ENCODE assay signal across 9 cellular contexts in the genomic region with DNA sequence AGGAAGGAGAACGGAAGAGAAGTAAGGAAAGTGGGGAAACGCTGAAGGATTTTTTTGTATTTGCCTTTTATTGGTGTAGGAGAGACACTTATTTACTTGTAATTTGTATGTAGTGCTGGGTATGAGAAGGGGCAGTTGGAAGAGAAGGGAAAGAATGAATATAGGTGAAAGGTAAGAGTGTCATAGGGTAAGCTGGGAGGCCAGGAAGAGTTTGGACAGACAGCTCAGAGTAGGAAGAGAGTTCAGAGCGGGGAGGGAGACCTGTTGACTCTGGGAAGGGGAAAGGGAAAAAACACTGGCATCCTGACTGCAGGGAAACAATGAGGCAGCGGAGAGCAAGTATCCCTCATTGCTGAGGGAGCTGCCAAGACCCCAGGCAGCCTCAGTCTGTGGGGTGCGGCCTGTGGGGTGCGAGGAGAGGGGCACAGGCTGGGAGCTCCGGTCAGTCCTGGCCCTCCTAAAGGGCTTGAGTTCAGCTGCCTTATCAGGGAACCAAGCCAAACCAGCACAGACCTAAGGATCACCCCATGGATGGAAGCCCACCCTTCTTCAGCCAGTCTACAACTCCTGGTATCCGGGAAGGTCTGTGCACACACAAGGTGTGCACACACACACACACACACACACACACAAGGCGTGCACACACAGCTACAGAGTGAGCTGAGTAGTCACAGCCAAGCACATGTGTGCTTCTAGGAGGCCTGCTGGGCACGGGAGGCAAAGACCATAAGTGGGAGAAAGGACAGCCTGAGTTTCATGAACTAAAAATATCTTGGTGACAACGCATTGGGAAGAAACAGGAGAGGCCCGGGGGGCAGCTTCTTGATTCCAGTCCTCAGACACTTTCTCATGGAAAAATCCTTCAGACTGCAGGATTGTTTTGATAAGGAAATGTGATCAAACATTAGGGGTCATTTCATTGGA. TPM values are rescaled to one million over a fixed set of nuclear protein-coding genes. Genes with fewer than 3 reads are reported as not detected.
DNase-seq lines count a peak whose midpoint lies in the region; ATAC-seq, FAIRE-seq and TF ChIP-seq lines count a peak whose summit lies in the region.
"Had no signal": no experiment of that assay in that cellular context is flagged by ENCODE, and none has a peak within 500 bp of the region (broad histone marks: within the 10 kb centered on the region; RNA-seq: fewer than 3 reads in every experiment).

No MANE protein-coding gene starts in this region.

- POLR2A ChIA-PET in K562 (lab: Yijun Ruan, JAX) = interaction anchor here (0.6 to 1.2 kb wide), 3 partner anchors 27 to 199 kb away, joined by 3 to 4 read pairs (median 3); no protein-coding TSS in a partner anchor

- no peak for FAIRE-seq in K562 (lab: Jason Lieb, UNC)
- FAIRE-seq in keratinocyte (lab: Jason Lieb, UNC) = no peak

- H3K4me2 ChIP-seq in K562 (ENCODE audit: insufficient read depth, low read length) (no peak overlapping the region), keratinocyte (ENCODE audit: control insufficient read depth, extremely low read depth, insufficient read depth, low read depth, low read length) (peak overlapping the region; percentile 97)

- H3K9ac ChIP-seq in K562 (ENCODE audit: insufficient read depth in 1 of 2, low read depth in 2 of 2, low read length in 2 of 2) = peak overlapping the region; percentile 11 to 79; a peak in 2 of 4 replicates
- H3K9ac ChIP-seq in keratinocyte (ENCODE audit: control insufficient read depth, extremely low read depth, insufficient read depth, low read length) = peak overlapping the region; percentile 99

- H3K9me1 ChIP-seq in K562 (ENCODE audit: control insufficient read depth, insufficient read depth, low read length) (no peaks in the 10 kb centered on the region), keratinocyte (ENCODE audit: control insufficient read depth, extremely low read depth, insufficient read depth, low read length) (peaks cover 2% of the 10 kb centered on the region)

- intact Hi-C loops in K562 (cut with micrococcal nuclease) = no loop called here
- intact Hi-C loops in spleen (cut with DNase I; ENCODE audit: low total_unique reads) = loop anchor here (5.0 kb wide), 1 partner anchor 115 kb away; no protein-coding TSS in a partner anchor

- in situ Hi-C loops in K562 (cut with MboI) (no loop called here), GM13977 (cut with MboI; ENCODE audit: low pct_unique_long_range_greater_than_20kb, low sequenced_read_pairs, unreplicated experiment) (no loop called here)

- TF ChIP-seq RAD21 in K562 (CRISPR knock-in tag; conservative IDR thresholded peaks at IDR 0.05 in 1 of 2, IDR thresholded peaks at IDR 0.05 in 1 of 2) = no peak

- no TSS peak for BruUV-seq in K562 (replicated peaks; lab: Mats Ljungman, UMichigan)

- TF ChIP-seq CTCF in K562 (IDR thresholded peaks at IDR 0.05 in 2 of 3, conservative IDR thresholded peaks at IDR 0.05 in 1 of 3; ENCODE audit: insufficient read depth in 2 of 3, low read depth in 1 of 3, low read length in 3 of 3) (no peak), keratinocyte (optimal IDR thresholded peaks at IDR 0.05 in 1 of 3, IDR thresholded peaks at IDR 0.05 in 1 of 3, conservative IDR thresholded peaks at IDR 0.05 in 1 of 3; ENCODE audit: extremely low read depth in 1 of 3, insufficient read depth in 2 of 3, low read length in 3 of 3) (no peak), spleen (IDR thresholded peaks at IDR 0.05 in 8 of 11, conservative IDR thresholded peaks at IDR 0.05 in 3 of 11) (no peak), GM13977 (IDR thresholded peaks at IDR 0.05; ENCODE audit: extremely low read depth, insufficient read depth, missing control alignments) (no peak)

- H3K27ac ChIP-seq in K562 (ENCODE audit: extremely low read depth, low read depth, low read length) (no peak overlapping the region), keratinocyte (ENCODE audit: control insufficient read depth, insufficient read depth, low read length) (peak overlapping the region; percentile 100), spleen (peak overlapping the region; percentile 8 to 90 (median 88))

- ATAC-seq in K562 = no peak
- ATAC-seq in HG03342 (IDR thresholded peaks at IDR 0.05; ENCODE audit: unreplicated experiment) = no peak
- ATAC-seq in GM18909 (IDR thresholded peaks at IDR 0.05; ENCODE audit: poor library complexity, unreplicated experiment) = no peak

- H3K36me3 ChIP-seq in K562 (ENCODE audit: control insufficient read depth, insufficient read depth, low read length) (0 out of 3 replicates have a peak, but pooled peaks cover 4% of the 10 kb centered on the region), keratinocyte (ENCODE audit: control insufficient read depth in 2 of 2, extremely low read depth in 1 of 2, insufficient read depth in 2 of 2, low read length in 2 of 2) (peaks cover 11 to 45% of the 10 kb centered on the region in 2 experiments), spleen (no peaks in the 10 kb centered on the region)
- H3K36me3 ChIP-seq: HAP-1 had no signal

- CTCF ChIA-PET in K562 (lab: Yijun Ruan, JAX; ENCODE audit: low intra/inter-chr PET ratio) = no interaction called here

- H2AFZ ChIP-seq in K562 (ENCODE audit: low read depth, low read length) (no peak overlapping the region), keratinocyte (ENCODE audit: control insufficient read depth, low read length) (no peak overlapping the region)

- DNase-seq in H4 (ENCODE audit: low spot score) (peak; percentile 49), K562 (ENCODE audit: extremely low read depth in 1 of 4, low spot score in 3 of 4) (no peak), keratinocyte (ENCODE audit: low read depth, low spot score) (no peak), spleen (no peak), GM13977 (ENCODE audit: low spot score) (no peak)
- no peak for DNase-seq in activated naive CD4-positive, alpha-beta T cell treated with Interleukin-2 at 50 U/mL for 16 hours

- TF ChIP-seq EP300 in K562 (IDR thresholded peaks at IDR 0.05; ENCODE audit: low read length) = no peak

- H3K4me3 ChIP-seq in K562 (no peak overlapping the region), keratinocyte (ENCODE audit: control insufficient read depth in 2 of 3, extremely low read depth in 1 of 3, insufficient read depth in 2 of 3, low read depth in 1 of 3, low read length in 3 of 3) (peak overlapping the region; percentile 3 to 99 (median 99)), spleen (no peak overlapping the region)
- H3K4me3 ChIP-seq: HAP-1 had no signal

- TF ChIP-seq POLR2A in K562 (conservative IDR thresholded peaks at IDR 0.05) (no peak), spleen (IDR thresholded peaks at IDR 0.05) (no peak)

- dilution Hi-C loops in keratinocyte (cut with MboI; ENCODE audit: extremely low pct_ligation_motif_present, low sequenced_read_pairs) = no loop called here

- WGBS in K562 (ENCODE audit: insufficient coverage, low coverage, missing lambda C conversion rate) = 59% methylated on average over 12 of the region's 12 CpGs
- WGBS in spleen, 5 donors = 53 to 76% (median 63%) methylated on average over 11 to 12 of the region's 12 CpGs

- H3K79me2 ChIP-seq in K562 (ENCODE audit: control insufficient read depth, insufficient read depth, low read length) (peaks cover 5% of the 10 kb centered on the region; the same call in 2 of the 3 replicates), keratinocyte (ENCODE audit: control insufficient read depth, insufficient read depth, low read length) (peaks cover 78% of the 10 kb centered on the region)

- H3K27me3 ChIP-seq in K562 (ENCODE audit: control insufficient read depth in 2 of 2, insufficient read depth in 2 of 2, low read length in 2 of 2) = no peaks in the 10 kb centered on the region
- H3K27me3 ChIP-seq in keratinocyte (ENCODE audit: control insufficient read depth, extremely low read depth, insufficient read depth, low read length) = no peaks in the 10 kb centered on the region
- no peaks in the 10 kb centered on the region for H3K27me3 ChIP-seq in spleen (replicated peaks in 1 of 7)

- H3K4me1 ChIP-seq in K562 (replicated peaks in 1 of 2; ENCODE audit: control insufficient read depth in 2 of 2, insufficient read depth in 2 of 2, low read length in 2 of 2) (peaks cover 26 to 32% of the 10 kb centered on the region in 2 experiments), keratinocyte (ENCODE audit: control insufficient read depth, extremely low read depth, insufficient read depth, low read length) (peaks cover 47% of the 10 kb centered on the region), spleen (peaks cover 20 to 82% (median 52%) of the 10 kb centered on the region in 6 donors)

- H4K20me1 ChIP-seq in K562 (replicated peaks; ENCODE audit: control insufficient read depth, insufficient read depth, low read length) (no peaks in the 10 kb centered on the region), keratinocyte (ENCODE audit: control insufficient read depth, extremely low read depth, insufficient read depth, low read length) (no peaks in the 10 kb centered on the region)

- H3K9me3 ChIP-seq in K562 (replicated peaks; ENCODE audit: control insufficient read depth, insufficient read depth, low read depth, low read length) = no peaks in the 10 kb centered on the region
- no peaks in the 10 kb centered on the region for H3K9me3 ChIP-seq in keratinocyte (ENCODE audit: control insufficient read depth, low read depth, low read length)
- H3K9me3 ChIP-seq in spleen = no peaks in the 10 kb centered on the region
- H3K9me3 ChIP-seq: HAP-1 had no signal

RNA-seq across cellular contexts. Expression of a gene that starts 2.9 kb away (rescaled TPM):
- 22.8 and 23.7 TPM in 2 replicates for total RNA-seq in H4 (2014; rRNA removed; shearing (Covaris generic))
- total RNA-seq in K562 (2011; cell fraction: chromatin; rRNA removed; ENCODE audit: low replicate concordance) = 7.6 and 9.6 TPM in 2 replicates
- 5.0 and 6.0 TPM in 2 replicates for total RNA-seq in K562 (2011; cell fraction: nucleolus; rRNA removed)
- total RNA-seq in K562 (2011; cell fraction: nucleoplasm; rRNA removed) = 8.3 TPM in 2 replicates
- total RNA-seq in K562 (2014; rRNA removed) (13.8 and 16.5 TPM in 2 replicates), K562 (2014; rRNA removed; fragmentation: Illumina TruSeq; extraction: Trizol) (12.3 and 13.4 TPM in 2 replicates), K562 (2015; rRNA removed; fragmentation: Illumina TruSeq; extraction: Trizol) (9.1 and 11.7 TPM in 2 replicates), K562 (2021) (14.6 and 14.8 TPM in 2 replicates), spleen (10 to 100 TPM in 6 of 7 donors, 1 to 10 TPM in 1; 9.4 to 26.0 (median 15.2) TPM)
- polyA plus RNA-seq in K562 (2011; rRNA removed) (11.3 and 16.7 TPM in 2 replicates), K562 (2014; fragmentation: Illumina TruSeq; extraction: Trizol) (18.9 and 20.3 TPM in 2 replicates), K562 (2014; fragmentation: Nextera tagmentation; extraction: Ambion mirVana) (10 to 100 TPM in 1 of 2 experiments, 1 to 10 TPM in 1; 7.3 to 12.1 TPM), K562 (2014; rRNA removed) (10.2 and 15.8 TPM in 2 replicates), keratinocyte (76.8 to 81.6 TPM (median 81.1 TPM) in 3 replicates), spleen (10 to 100 TPM; 18.5 to 30.1 (median 25.6) TPM)
- polyA plus RNA-seq in K562 (2011; cell fraction: cytosol; rRNA removed) = 16.7 and 19.0 TPM in 2 replicates
- polyA plus RNA-seq in K562 (2011; cell fraction: nucleus; rRNA removed) = 5.7 and 9.2 TPM in 2 replicates
- polyA plus RNA-seq in K562 (2012) = 10.6 and 21.6 TPM in 2 replicates
- 14.7 and 15.1 TPM in 2 replicates for polyA minus RNA-seq in K562 (2011; rRNA and poly(A)+ RNA removed)
- polyA minus RNA-seq in K562 (2011; cell fraction: cytosol; rRNA and poly(A)+ RNA removed) = 9.2 and 9.9 TPM in 2 replicates
- polyA minus RNA-seq in K562 (2011; cell fraction: nucleus; rRNA and poly(A)+ RNA removed) = 6.7 and 7.4 TPM in 2 replicates
- polyA plus RNA-seq in keratinocyte (2011; ENCODE audit: low read depth) = 47.7 TPM
- 83.9 and 87.4 TPM in 2 replicates for polyA plus RNA-seq in keratinocyte (2011; cell fraction: cytosol; rRNA removed)
- 81.5 and 96.9 TPM in 2 replicates for polyA plus RNA-seq in keratinocyte (2011; cell fraction: nucleus; rRNA removed)
- 74.8 and 75.5 TPM in 2 replicates for polyA plus RNA-seq in keratinocyte (2012; ENCODE audit: low replicate concordance)
- 89.6 to 152 TPM (median 117 TPM) in 3 replicates for polyA minus RNA-seq in keratinocyte
- polyA minus RNA-seq in keratinocyte (2011; cell fraction: cytosol; rRNA and poly(A)+ RNA removed) = 76.4 TPM
- 48.5 and 58.3 TPM in 2 replicates for polyA minus RNA-seq in keratinocyte (2011; cell fraction: nucleus; rRNA and poly(A)+ RNA removed)

Comparison
In these comparisons a context has a peak if more than half of its experiments do, and no peak if none do; other contexts are left out.
1. H3K4me3 ChIP-seq: peak in keratinocyte (3 of 3); none in K562 (single experiment) and spleen (0 of 8).